In genomic region chr20:19405958-19406357, GRCh38 we compare ENCODE assay signal across 20 cellular contexts.
"Had no signal": no experiment of that assay in that cellular context is flagged by ENCODE, and none has a peak within 500 bp of the region (broad histone marks: within the 10 kb centered on the region; RNA-seq: fewer than 3 reads in every experiment).

No MANE protein-coding gene starts in this region.

- H3K36me3 ChIP-seq: gastrocnemius medialis, neural progenitor cell, prostate gland, right atrium auricular region, stomach, thyroid gland, upper lobe of left lung, uterus had no signal

- ATAC-seq: effector memory CD8-positive, alpha-beta T cell; gastrocnemius medialis; naive thymus-derived CD4-positive, alpha-beta T cell; sciatic nerve; stimulated activated effector memory CD8-positive, alpha-beta T cell treated with anti-CD3 and anti-CD28 coated beads, Interleukin-12 subunit alpha, Interleukin-12 subunit beta, amount 100 ng/mL, for 72 hours had no signal

- H3K4me1 ChIP-seq: gastrocnemius medialis, neural progenitor cell, prostate gland, right atrium auricular region, stomach, uterus had no signal

- H3K27me3 ChIP-seq: gastrocnemius medialis, neural progenitor cell, right atrium auricular region, stomach, thyroid gland, upper lobe of left lung, uterus had no signal

- H3K27ac ChIP-seq: gastrocnemius medialis, neural progenitor cell, prostate gland, right atrium auricular region, stomach, uterus had no signal

- H3K9me3 ChIP-seq: gastrocnemius medialis, prostate gland, right atrium auricular region, stomach, thyroid gland, upper lobe of left lung, uterus had no signal

- H3K4me3 ChIP-seq: gastrocnemius medialis, neural progenitor cell, prostate gland, right atrium auricular region, stomach, thyroid gland, upper lobe of left lung, uterus had no signal

- DNase-seq: cortex of kidney; effector memory CD8-positive, alpha-beta T cell; foreskin fibroblast; gastrocnemius medialis; head of caudate nucleus; mesenchymal stem cell; midbrain; naive thymus-derived CD4-positive, alpha-beta T cell; stimulated activated CD4-positive, alpha-beta T cell treated with anti-CD3 and anti-CD28 coated beads, Interleukin-2, amount 100 ng/mL, for 24 hours; stimulated activated CD4-positive, alpha-beta T cell treated with anti-CD3 and anti-CD28 coated beads, Interleukin-4, amount 100 ng/mL, for 24 hours; stimulated activated naive CD4-positive, alpha-beta T cell treated with Interleukin-2 at 50 U/mL for 16 hours; stomach; uterus had no signal
